Comparison of ENCODE assay signal across 13 cellular contexts in the genomic region with DNA sequence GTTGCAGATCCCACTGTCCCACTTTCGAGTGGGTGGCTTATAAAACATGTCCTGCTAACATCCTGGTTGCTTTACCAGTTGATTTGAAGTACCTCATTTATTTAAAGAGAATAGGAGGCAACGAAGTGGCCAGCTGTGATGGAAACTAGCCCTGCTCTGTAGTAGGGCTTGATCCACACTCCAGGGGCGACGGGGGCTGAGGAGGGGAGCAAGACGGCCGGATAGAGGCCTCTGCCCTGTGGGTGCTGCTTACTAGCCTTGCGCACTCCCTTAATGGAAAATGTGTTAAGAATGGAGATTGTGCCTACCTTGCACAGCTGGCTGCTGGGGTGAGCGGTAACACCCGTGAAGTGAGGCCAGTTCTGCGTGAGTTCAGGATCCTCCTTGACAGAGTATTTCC. TPM values are rescaled to one million over a fixed set of nuclear protein-coding genes. Genes with fewer than 3 reads are reported as not detected.
DNase-seq lines count a peak whose midpoint lies in the region; ATAC-seq and TF ChIP-seq lines count a peak whose summit lies in the region.
"Had no signal": no experiment of that assay in that cellular context is flagged by ENCODE, and none has a peak within 500 bp of the region (broad histone marks: within the 10 kb centered on the region; RNA-seq: fewer than 3 reads in every experiment).

No MANE protein-coding gene starts in this region.

- H2BK120ac ChIP-seq in neuronal stem cell (ENCODE audit: low read depth, low read length) = no peak overlapping the region

- H3K4ac ChIP-seq in neuronal stem cell (ENCODE audit: low read length) = no peak overlapping the region

- no CpG with 5 or more reads among the region's 10 CpGs for WGBS in neuronal stem cell (ENCODE audit: extremely low coverage in 2 of 2, insufficient read length in 2 of 2, insufficient replicate concordance in 1 of 2), 2 donors

- H4K91ac ChIP-seq in neuronal stem cell (ENCODE audit: low read depth, low read length, poor library complexity) = no peak overlapping the region

- H3K4me1 ChIP-seq in neuronal stem cell (ENCODE audit: control insufficient read depth in 2 of 2, insufficient read depth in 1 of 2, low read depth in 1 of 2, low read length in 2 of 2) = peaks cover 5 to 11% of the 10 kb centered on the region in 2 donors

- H3K27me3 ChIP-seq in neuronal stem cell (ENCODE audit: control insufficient read depth in 3 of 3, insufficient read depth in 3 of 3, low read depth in 1 of 3, low read length in 3 of 3) = no peaks in the 10 kb centered on the region

- DNase-seq in activated naive CD4-positive, alpha-beta T cell treated with anti-CD3 and anti-CD28 coated beads, Interleukin-2, amount 50 U/mL, for 16 hours = no peak
- DNase-seq in activated CD8-positive, alpha-beta T cell treated with anti-CD3 and anti-CD28 coated beads for 36 hours = no peak
- no peak for DNase-seq in effector memory CD8-positive, alpha-beta T cell
- no peak for DNase-seq in substantia nigra (lab: John Stamatoyannopoulos, UW)
- no peak for DNase-seq in DMS79 treated with DMSO at 0.1 percent for 48 hours (lab: John Stamatoyannopoulos, UW)
- no peak for DNase-seq in neuronal stem cell (ENCODE audit: low spot score)
- DNase-seq: NCI-H1048, NCI-H774 had no signal

- no peak overlapping the region for H2AK5ac ChIP-seq in neuronal stem cell (ENCODE audit: low read depth, low read length)

- H3K36me3 Mint-ChIP-seq in activated naive CD4-positive, alpha-beta T cell treated with anti-CD3 and anti-CD28 coated beads, Interleukin-2, amount 50 U/mL, for 24 hours = peaks cover 11% of the 10 kb centered on the region
- H3K36me3 Mint-ChIP-seq in activated CD8-positive, alpha-beta T cell treated with anti-CD3 and anti-CD28 coated beads for 36 hours (ENCODE audit: low read depth) = peaks cover 46% of the 10 kb centered on the region
- H3K36me3 Mint-ChIP-seq in effector memory CD8-positive, alpha-beta T cell (ENCODE audit: insufficient read depth) = peaks cover 70% of the 10 kb centered on the region

- no peak overlapping the region for H3K4me3 ChIP-seq in neuronal stem cell (ENCODE audit: low read length in 2 of 2)

- H3K4me1 Mint-ChIP-seq in activated naive CD4-positive, alpha-beta T cell treated with anti-CD3 and anti-CD28 coated beads, Interleukin-2, amount 50 U/mL, for 24 hours = peaks cover 64% of the 10 kb centered on the region
- peaks cover 46% of the 10 kb centered on the region for H3K4me1 Mint-ChIP-seq in activated CD8-positive, alpha-beta T cell treated with anti-CD3 and anti-CD28 coated beads for 36 hours (ENCODE audit: low read depth)
- peaks cover 36 to 56% of the 10 kb centered on the region in 2 donors for H3K4me1 Mint-ChIP-seq in effector memory CD8-positive, alpha-beta T cell (ENCODE audit: low read depth in 2 of 2)

- no peaks in the 10 kb centered on the region for H3K27me3 Mint-ChIP-seq in activated naive CD4-positive, alpha-beta T cell treated with anti-CD3 and anti-CD28 coated beads, Interleukin-2, amount 50 U/mL, for 24 hours
- H3K27me3 Mint-ChIP-seq in activated CD8-positive, alpha-beta T cell treated with anti-CD3 and anti-CD28 coated beads for 36 hours = no peaks in the 10 kb centered on the region
- H3K27me3 Mint-ChIP-seq in effector memory CD8-positive, alpha-beta T cell = no peaks in the 10 kb centered on the region
- H3K27me3 Mint-ChIP-seq: progenitor cell of endocrine pancreas had no signal

- no peak overlapping the region for H3K18ac ChIP-seq in neuronal stem cell (ENCODE audit: low read length)

- H3K4me3 Mint-ChIP-seq in activated naive CD4-positive, alpha-beta T cell treated with anti-CD3 and anti-CD28 coated beads, Interleukin-2, amount 50 U/mL, for 24 hours = peak overlapping the region; percentile 74
- H3K4me3 Mint-ChIP-seq in activated CD8-positive, alpha-beta T cell treated with anti-CD3 and anti-CD28 coated beads for 36 hours = peak overlapping the region; percentile 59
- H3K4me3 Mint-ChIP-seq in effector memory CD8-positive, alpha-beta T cell = peak overlapping the region; percentile 73 to 80

- no peak overlapping the region for H4K8ac ChIP-seq in neuronal stem cell (ENCODE audit: low read depth, low read length)

- CTCF ChIA-PET in activated CD8-positive, alpha-beta T cell treated with anti-CD3 and anti-CD28 coated beads for 36 hours (lab: Charles Lee) = interaction anchor here (1.0 to 1.8 kb wide), 3 partner anchors 9 to 17 kb away, joined by 3 to 4 read pairs (median 4); no protein-coding TSS in a partner anchor

- H2BK12ac ChIP-seq in neuronal stem cell (ENCODE audit: low read length) = no peak overlapping the region

- H3K14ac ChIP-seq in neuronal stem cell (ENCODE audit: low read length) = no peak overlapping the region

- no peaks in the 10 kb centered on the region for H3K79me1 ChIP-seq in neuronal stem cell (ENCODE audit: low read depth, low read length)

- POLR2A ChIA-PET in activated CD8-positive, alpha-beta T cell treated with anti-CD3 and anti-CD28 coated beads for 36 hours (lab: Charles Lee) = interaction anchor here (0.9 to 1.8 kb wide), 8 partner anchors 9 to 53 kb away, joined by 3 to 8 read pairs (median 3); no protein-coding TSS in a partner anchor

- peak overlapping the region; percentile 26 for H3K27ac ChIP-seq in substantia nigra (ENCODE audit: low read depth, low read length, poor library complexity, severe bottlenecking)
- H3K27ac ChIP-seq in neuronal stem cell (replicated peaks; ENCODE audit: low read length) = no peak overlapping the region

- no peak overlapping the region for H3K23ac ChIP-seq in neuronal stem cell (ENCODE audit: low read depth, low read length, poor library complexity)

- no peaks in the 10 kb centered on the region for H3K9me3 ChIP-seq in neuronal stem cell (replicated peaks in 1 of 2; ENCODE audit: control insufficient read depth in 2 of 2, insufficient read depth in 1 of 2, low read depth in 1 of 2, low read length in 2 of 2)

- no peak for ATAC-seq in activated CD8-positive, alpha-beta T cell treated with anti-CD3 and anti-CD28 coated beads for 36 hours
- ATAC-seq in effector memory CD8-positive, alpha-beta T cell (replicated peaks) = no peak
- ATAC-seq in GM18858 (IDR thresholded peaks at IDR 0.05; ENCODE audit: unreplicated experiment) = no peak
- ATAC-seq: left lobe of liver, Panc1 had no signal

- peaks cover 14 to 87% of the 10 kb centered on the region in 2 donors for H3K36me3 ChIP-seq in neuronal stem cell (replicated peaks in 1 of 2; ENCODE audit: control insufficient read depth in 2 of 2, insufficient read depth in 2 of 2, low read length in 2 of 2)

- no peak overlapping the region for H3K9ac ChIP-seq in neuronal stem cell (ENCODE audit: low read depth, low read length, poor library complexity)

- H2AFZ ChIP-seq in neuronal stem cell (ENCODE audit: low read length) = no peak overlapping the region

- no peak overlapping the region for H3K4me2 ChIP-seq in neuronal stem cell (ENCODE audit: insufficient read depth, low read length, poor library complexity, severe bottlenecking)

- intact Hi-C loops in activated CD8-positive, alpha-beta T cell treated with anti-CD3 and anti-CD28 coated beads for 36 hours (cut with micrococcal nuclease) = no loop called here

- TF ChIP-seq CTCF in activated CD8-positive, alpha-beta T cell treated with anti-CD3 and anti-CD28 coated beads for 36 hours (IDR thresholded peaks at IDR 0.05) = no peak

- peak overlapping the region; percentile 96 for H3K27ac Mint-ChIP-seq in activated naive CD4-positive, alpha-beta T cell treated with anti-CD3 and anti-CD28 coated beads, Interleukin-2, amount 50 U/mL, for 24 hours
- H3K27ac Mint-ChIP-seq in activated CD8-positive, alpha-beta T cell treated with anti-CD3 and anti-CD28 coated beads for 36 hours = peak overlapping the region; percentile 96
- H3K27ac Mint-ChIP-seq in effector memory CD8-positive, alpha-beta T cell = peak overlapping the region; percentile 99

- H2BK5ac ChIP-seq in neuronal stem cell (ENCODE audit: low read length) = no peak overlapping the region

- no peaks in the 10 kb centered on the region for H3K9me3 Mint-ChIP-seq in activated naive CD4-positive, alpha-beta T cell treated with anti-CD3 and anti-CD28 coated beads, Interleukin-2, amount 50 U/mL, for 24 hours
- no peaks in the 10 kb centered on the region for H3K9me3 Mint-ChIP-seq in activated CD8-positive, alpha-beta T cell treated with anti-CD3 and anti-CD28 coated beads for 36 hours
- H3K9me3 Mint-ChIP-seq in effector memory CD8-positive, alpha-beta T cell = no peaks in the 10 kb centered on the region

- no peak overlapping the region for H2BK15ac ChIP-seq in neuronal stem cell (ENCODE audit: low read length)

RNA-seq across cellular contexts. Expression of a gene that starts 41.1 kb away (rescaled TPM):
- 10 to 100 TPM in 1 of 2 experiments, 1 to 10 TPM in 1; 9.3 to 10.1 TPM for total RNA-seq in activated CD8-positive, alpha-beta T cell treated with anti-CD3 and anti-CD28 coated beads for 36 hours
- 1.2 TPM for polyA plus RNA-seq in neuronal stem cell (2013, experiment 1 of 2)
- polyA plus RNA-seq in neuronal stem cell (2013, experiment 2 of 2) = 0.69 TPM

RNA-seq across cellular contexts. Expression of a gene that starts 54.0 kb away (rescaled TPM):
- 10 to 100 TPM; 44.1 to 45.4 TPM for total RNA-seq in activated CD8-positive, alpha-beta T cell treated with anti-CD3 and anti-CD28 coated beads for 36 hours
- 11.6 TPM for polyA plus RNA-seq in neuronal stem cell (2013, experiment 1 of 2)
- 12.2 TPM for polyA plus RNA-seq in neuronal stem cell (2013, experiment 2 of 2)
